ENCODE assay signal across 11 cellular contexts in genomic region chr1:99527078-99527477, GRCh38.
DNase-seq lines count a peak whose midpoint lies in the region; ATAC-seq and TF ChIP-seq lines count a peak whose summit lies in the region.
"Had no signal": no experiment of that assay in that cellular context is flagged by ENCODE, and none has a peak within 500 bp of the region (broad histone marks: within the 10 kb centered on the region; RNA-seq: fewer than 3 reads in every experiment).

No MANE protein-coding gene starts in this region.

- TF ChIP-seq CTCF in foreskin keratinocyte (conservative IDR thresholded peaks at IDR 0.05) = peak; percentile 60

- H3K4me1 Mint-ChIP-seq in stimulated activated naive CD8-positive, alpha-beta T cell treated with anti-CD3 and anti-CD28 coated beads, Interleukin-15, amount 100 ng/mL, for 72 hours = no peaks in the 10 kb centered on the region
- H3K4me1 Mint-ChIP-seq: B cell had no signal

- no peak overlapping the region for H3K4me3 Mint-ChIP-seq in stimulated activated naive CD8-positive, alpha-beta T cell treated with anti-CD3 and anti-CD28 coated beads, Interleukin-15, amount 100 ng/mL, for 72 hours
- H3K4me3 Mint-ChIP-seq: B cell had no signal

- no peak overlapping the region for H3K27ac Mint-ChIP-seq in stimulated activated naive CD8-positive, alpha-beta T cell treated with anti-CD3 and anti-CD28 coated beads, Interleukin-15, amount 100 ng/mL, for 72 hours
- H3K27ac Mint-ChIP-seq: B cell had no signal

- no peaks in the 10 kb centered on the region for H3K9me3 Mint-ChIP-seq in stimulated activated naive CD8-positive, alpha-beta T cell treated with anti-CD3 and anti-CD28 coated beads, Interleukin-15, amount 100 ng/mL, for 72 hours

- H3K4me1 ChIP-seq in foreskin keratinocyte = no peaks in the 10 kb centered on the region

- no peaks in the 10 kb centered on the region for H3K27me3 ChIP-seq in foreskin keratinocyte

- DNase-seq in DMS53 (lab: John Stamatoyannopoulos, UW) (peak; percentile 46), DMS53 treated with DMSO at 0.1 percent for 48 hours (lab: John Stamatoyannopoulos, UW; ENCODE audit: unreplicated experiment) (no peak), foreskin keratinocyte (peak in 1 of 2 donors; percentile 22), superior temporal gyrus (ENCODE audit: extremely low spot score) (peak; percentile 58)
- DNase-seq in stimulated activated naive CD8-positive, alpha-beta T cell treated with anti-CD3 and anti-CD28 coated beads, Interleukin-15, amount 100 ng/mL, for 72 hours = no peak
- DNase-seq: nucleus accumbens; stimulated activated CD8-positive, alpha-beta memory T cell treated with anti-CD3 and anti-CD28 coated beads, Interleukin-4, amount 100 ng/mL, for 48 hours had no signal

- no peak overlapping the region for H3K27ac ChIP-seq in foreskin keratinocyte

- H3K27me3 Mint-ChIP-seq in stimulated activated naive CD8-positive, alpha-beta T cell treated with anti-CD3 and anti-CD28 coated beads, Interleukin-15, amount 100 ng/mL, for 72 hours = peaks cover 6% of the 10 kb centered on the region

- ATAC-seq in SK-N-SH treated with all-trans-retinoic acid at 6 μM for 48 hours (peak; percentile 50; the same call in 2 of the 3 replicates), foreskin keratinocyte (no peak), HG03025 (IDR thresholded peaks at IDR 0.05; ENCODE audit: low FRiP score, unreplicated experiment) (no peak), GM21528 (IDR thresholded peaks at IDR 0.05; ENCODE audit: low FRiP score, unreplicated experiment) (no peak)
- ATAC-seq in stimulated activated naive CD8-positive, alpha-beta T cell treated with anti-CD3 and anti-CD28 coated beads, Interleukin-15, amount 100 ng/mL, for 72 hours = no peak

TF ChIP-seq in SK-N-SH treated with all-trans-retinoic acid at 6 μM for 48 hours, 23 proteins besides CTCF, POLR2A, EP300 and RAD21:
- TF ChIP-seq PPARA (CRISPR knock-in tag; IDR thresholded peaks at IDR 0.05; ENCODE audit: borderline replicate concordance) (no peak), ZFP30 (CRISPR knock-in tag; IDR thresholded peaks at IDR 0.05) (no peak)

Comparison
In these comparisons a context has a peak if more than half of its experiments do, and no peak if none do; other contexts are left out.
1. DNase-seq: peak in DMS53 (single experiment) and superior temporal gyrus (single experiment); none in DMS53 treated with DMSO at 0.1 percent for 48 hours (single experiment) and stimulated activated naive CD8-positive, alpha-beta T cell treated with anti-CD3 and anti-CD28 coated beads, Interleukin-15, amount 100 ng/mL, for 72 hours (0 of 2).